In the genomic region with DNA sequence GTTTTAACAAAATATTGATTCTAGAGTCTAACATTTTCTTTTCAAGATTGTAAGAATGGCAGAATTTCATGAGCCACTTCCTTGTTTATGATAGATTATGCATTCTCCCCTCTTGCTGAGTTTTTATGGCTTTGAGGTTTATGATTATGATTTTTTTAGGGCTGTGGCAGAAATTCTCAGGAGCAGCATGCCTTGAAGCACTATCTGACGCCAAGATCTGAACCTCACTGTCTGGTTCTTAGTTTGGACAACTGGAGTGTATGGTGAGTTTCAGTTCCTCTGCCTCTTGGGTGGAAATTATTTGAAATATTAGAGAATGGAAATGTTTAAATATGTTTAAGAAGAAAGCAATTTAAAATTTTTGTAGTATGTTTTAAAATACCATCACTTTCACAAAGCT, we compare ENCODE assay signal across 17 cellular contexts.
"Had no signal": no experiment of that assay in that cellular context is flagged by ENCODE, and none has a peak within 500 bp of the region (broad histone marks: within the 10 kb centered on the region; RNA-seq: fewer than 3 reads in every experiment).

No MANE protein-coding gene starts in this region.

- H3K4me3 ChIP-seq: right atrium auricular region had no signal

- H3K4me1 ChIP-seq: foreskin keratinocyte, right atrium auricular region had no signal

- H3K9me3 ChIP-seq: right atrium auricular region had no signal

- H3K27me3 ChIP-seq: brain microvascular endothelial cell, foreskin keratinocyte, right atrium auricular region had no signal

- ATAC-seq: activated CD4-positive, CD25-positive, alpha-beta regulatory T cell treated with anti-CD3 and anti-CD28 coated beads, Interleukin-2, amount 50 U/mL, for 24 hours; activated T-cell treated with anti-CD3 and anti-CD28 coated beads, Interleukin-2, amount 50 U/mL, for 4 hours; foreskin keratinocyte; left ventricle myocardium superior had no signal

- DNase-seq: activated CD4-positive, alpha-beta T cell treated with anti-CD3 and anti-CD28 coated beads, Interleukin-2, amount 50 U/mL, for 48 hours; activated effector memory CD4-positive, alpha-beta T cell treated with anti-CD3 and anti-CD28 coated beads, Interleukin-2, amount 50 U/mL, for 16 hours; activated T-cell treated with anti-CD3 and anti-CD28 coated beads, Interleukin-2, amount 50 U/mL, for 4 hours; brain microvascular endothelial cell; effector CD8-positive, alpha-beta T cell; foreskin keratinocyte; glutamatergic neuron; left ventricle myocardium superior; mesenchymal stem cell; nephron progenitor cell; occipital lobe; stimulated activated CD4-positive, alpha-beta T cell treated with anti-CD3 and anti-CD28 coated beads, Interleukin-15, amount 100 ng/mL, for 24 hours; stimulated activated CD4-positive, alpha-beta T cell treated with anti-CD3 and anti-CD28 coated beads, Interleukin-4, amount 100 ng/mL, for 1 hour; stimulated activated naive CD4-positive, alpha-beta T cell treated with Interleukin-2 at 50 U/mL for 16 hours; substantia nigra had no signal

- H3K27ac ChIP-seq: brain microvascular endothelial cell, foreskin keratinocyte, right atrium auricular region had no signal
